11 cellular contexts compared by ENCODE assay signal in the genomic region with DNA sequence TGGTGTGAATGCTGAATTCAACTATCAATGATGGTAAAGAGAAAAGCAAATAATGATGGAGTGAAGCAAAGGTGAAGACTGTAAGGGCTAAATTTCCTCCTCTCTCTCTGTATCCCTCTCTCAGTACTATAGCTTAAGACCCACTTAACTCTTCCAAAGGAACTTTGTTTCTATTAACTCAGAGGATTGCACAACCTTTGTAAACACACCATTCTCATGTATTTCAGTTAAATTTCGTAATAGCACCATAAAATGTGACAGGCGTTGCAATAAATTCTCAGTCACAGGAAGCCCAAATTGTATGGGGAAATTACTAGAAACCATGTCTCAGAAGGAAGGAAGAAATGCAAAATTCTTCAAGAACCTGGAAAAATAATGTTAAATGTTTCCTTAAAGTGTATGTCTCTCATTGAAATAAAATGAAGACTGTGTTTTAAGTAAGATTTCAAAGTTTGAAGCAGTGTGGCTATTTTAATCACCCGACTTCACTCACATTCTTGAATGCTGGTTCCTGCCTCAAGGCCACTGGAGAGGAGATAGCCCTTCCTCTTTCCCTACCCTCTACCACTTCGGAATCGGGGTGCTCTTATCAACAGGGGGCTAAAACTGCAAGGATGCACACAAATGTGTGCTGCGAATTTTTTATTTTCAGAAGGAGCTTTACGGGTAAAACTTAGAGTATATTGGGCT.
DNase-seq lines count a peak whose midpoint lies in the region; ATAC-seq, FAIRE-seq and TF ChIP-seq lines count a peak whose summit lies in the region.
"Had no signal": no experiment of that assay in that cellular context is flagged by ENCODE, and none has a peak within 500 bp of the region (broad histone marks: within the 10 kb centered on the region; RNA-seq: fewer than 3 reads in every experiment).

No MANE protein-coding gene starts in this region.

- H3K9me3 ChIP-seq in A549 (no peaks in the 10 kb centered on the region), spleen (no peaks in the 10 kb centered on the region)
- H3K9me3 ChIP-seq: ovary, testis had no signal

- H3K36me3 ChIP-seq in spleen = no peaks in the 10 kb centered on the region
- H3K36me3 ChIP-seq: ovary had no signal

- no peaks in the 10 kb centered on the region for H3K36me3 Mint-ChIP-seq in HFFc6 (ENCODE audit: low read depth)

- H3K9me3 Mint-ChIP-seq in HFFc6 = no peaks in the 10 kb centered on the region

- intact Hi-C loops in spleen (cut with DNase I; ENCODE audit: low total_unique reads) = loop anchor here (5.0 kb wide), 1 partner anchor 1427 kb away; no protein-coding TSS in a partner anchor

- FAIRE-seq in A549 (lab: Jason Lieb, UNC) = no peak

- H3K4me1 ChIP-seq in A549 (peaks cover 22% of the 10 kb centered on the region), spleen (peaks cover 0 to 18% (median 12%) of the 10 kb centered on the region in 6 donors)
- H3K4me1 ChIP-seq: testis had no signal

- POLR2A ChIA-PET in A549 (lab: Yijun Ruan, JAX) = no interaction called here

- CTCF ChIA-PET in A549 (lab: Yijun Ruan, JAX) = interaction anchor here (0.9 to 4.5 kb wide), 20 partner anchors 9 to 1429 kb away, joined by 3 to 74 read pairs (median 11); no protein-coding TSS in a partner anchor

- WGBS in A549 (ENCODE audit: missing lambda C conversion rate) = 47% methylated on average over 7 of the region's 7 CpGs
- 22 to 41% (median 30%) methylated on average over 7 of the region's 7 CpGs for WGBS in spleen, 5 donors

- H3K4me1 Mint-ChIP-seq in HFFc6 (ENCODE audit: low read depth) = peaks cover 17% of the 10 kb centered on the region

- no peak overlapping the region for H3K4me3 ChIP-seq in A549
- no peak overlapping the region for H3K4me3 ChIP-seq in spleen
- H3K4me3 ChIP-seq: ovary, testis had no signal

- DNase-seq in A549 (ENCODE audit: low read depth in 1 of 2, low spot score in 1 of 2) (peak in 1 of 2 experiments; percentile 57), HFFc6 (peak; percentile 23), SIG-M5 (lab: John Stamatoyannopoulos, UW) (peak; percentile 93), iris pigment epithelial cell (ENCODE audit: low read depth) (peak; percentile 82), spleen (no peak), SW 1271 (lab: John Stamatoyannopoulos, UW) (no peak)

- H3K4me3 Mint-ChIP-seq in HFFc6 = no peak overlapping the region

- no peak overlapping the region for H3K27ac Mint-ChIP-seq in HFFc6

- TF ChIP-seq POLR2A in A549 (IDR thresholded peaks at IDR 0.05; ENCODE audit: low read length) (no peak), spleen (IDR thresholded peaks at IDR 0.05) (no peak)

- H3K27me3 ChIP-seq in spleen (replicated peaks in 1 of 7) = peaks cover 0 to 21% (median 0%) of the 10 kb centered on the region in 7 donors
- H3K27me3 ChIP-seq: ovary, testis had no signal

- H3K4me2 ChIP-seq in A549 = peak overlapping the region; percentile 55

- peaks cover 9% of the 10 kb centered on the region for H3K27me3 Mint-ChIP-seq in HFFc6 (ENCODE audit: insufficient read depth)

- ATAC-seq in A549 (peak; percentile 33 to 54; a peak in 4 of 6 replicates), HG03439 (IDR thresholded peaks at IDR 0.05; ENCODE audit: unreplicated experiment) (no peak), GM18520 (IDR thresholded peaks at IDR 0.05; ENCODE audit: unreplicated experiment) (no peak)

- H3K27ac ChIP-seq in A549 = peak overlapping the region; percentile 36 to 61; a peak in 3 of 6 replicates
- H3K27ac ChIP-seq in spleen = peak overlapping the region in 4 of 8 donors; percentile 3 to 42 (median 25)
- H3K27ac ChIP-seq: KMS-11, ovary, testis had no signal

- TF ChIP-seq RAD21 in A549 (conservative IDR thresholded peaks at IDR 0.05 in 1 of 2, IDR thresholded peaks at IDR 0.05 in 1 of 2) = 0 out of 5 replicates have a peak, but pooled peaks of 1 of the 2 experiments have one; percentile 33

- TF ChIP-seq CTCF in A549 (IDR thresholded peaks at IDR 0.05) (no peak), HFFc6 (IDR thresholded peaks at IDR 0.05) (no peak), spleen (IDR thresholded peaks at IDR 0.05 in 8 of 11, conservative IDR thresholded peaks at IDR 0.05 in 3 of 11) (no peak)

- TF ChIP-seq EP300 in A549 (IDR thresholded peaks at IDR 0.05) = peak in 1 of 2 experiments; percentile 61; a peak in 1 of 5 replicates

TF ChIP-seq in A549, 52 proteins besides CTCF, POLR2A, EP300 and RAD21:
- TF ChIP-seq NR3C1 (IDR thresholded peaks at IDR 0.05) = no peak
- TF ChIP-seq, protein P1, sequence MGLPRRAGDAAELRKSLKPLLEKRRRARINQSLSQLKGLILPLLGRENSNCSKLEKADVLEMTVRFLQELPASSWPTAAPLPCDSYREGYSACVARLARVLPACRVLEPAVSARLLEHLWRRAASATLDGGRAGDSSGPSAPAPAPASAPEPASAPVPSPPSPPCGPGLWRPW (IDR thresholded peaks at IDR 0.05) = peak; percentile 99
- no peak for TF ChIP-seq FOSB (CRISPR knock-in tag; IDR thresholded peaks at IDR 0.05)
- TF ChIP-seq ZSCAN20 (CRISPR knock-in tag; IDR thresholded peaks at IDR 0.05) = no peak
- TF ChIP-seq EHMT2 (IDR thresholded peaks at IDR 0.05; ENCODE audit: low read depth) = no peak
- no peak for TF ChIP-seq CHD2 (IDR thresholded peaks at IDR 0.05; ENCODE audit: low read length, partially characterized antibody)
- no peak for TF ChIP-seq MYC (IDR thresholded peaks at IDR 0.05; ENCODE audit: borderline replicate concordance, low read length)
- no peak for TF ChIP-seq CHD4 (IDR thresholded peaks at IDR 0.05; ENCODE audit: borderline replicate concordance)
- no peak for TF ChIP-seq HEYL (CRISPR knock-in tag; IDR thresholded peaks at IDR 0.05)
- TF ChIP-seq HDAC2 (IDR thresholded peaks at IDR 0.05) = no peak
- no peak for TF ChIP-seq MAFK (IDR thresholded peaks at IDR 0.05; ENCODE audit: partially characterized antibody)
- TF ChIP-seq NPAS2 (CRISPR knock-in tag; IDR thresholded peaks at IDR 0.05; ENCODE audit: borderline replicate concordance) = no peak
- TF ChIP-seq FOSL2 (IDR thresholded peaks at IDR 0.05) = no peak
- TF ChIP-seq FOSL2 (CRISPR knock-in tag; IDR thresholded peaks at IDR 0.05) = no peak
- TF ChIP-seq JUNB (IDR thresholded peaks at IDR 0.05) = 0 out of 2 replicates have a peak, but pooled peaks have one; percentile 46
- peak; percentile 29 to 64; a peak in 1 of 5 replicates for TF ChIP-seq JUN (IDR thresholded peaks at IDR 0.05)
- no peak for TF ChIP-seq TP53 (CRISPR knock-in tag; IDR thresholded peaks at IDR 0.05)
- no peak for TF ChIP-seq MAZ (IDR thresholded peaks at IDR 0.05; ENCODE audit: borderline replicate concordance, low read depth, low read length)
- no peak for TF ChIP-seq ESRRA (IDR thresholded peaks at IDR 0.05; ENCODE audit: borderline replicate concordance, low read length)
- peak; percentile 49; the same call in 2 of the 3 replicates for TF ChIP-seq SMC3 (IDR thresholded peaks at IDR 0.05)
- no peak for TF ChIP-seq RARB (CRISPR knock-in tag; IDR thresholded peaks at IDR 0.05)
- TF ChIP-seq, protein P2, sequence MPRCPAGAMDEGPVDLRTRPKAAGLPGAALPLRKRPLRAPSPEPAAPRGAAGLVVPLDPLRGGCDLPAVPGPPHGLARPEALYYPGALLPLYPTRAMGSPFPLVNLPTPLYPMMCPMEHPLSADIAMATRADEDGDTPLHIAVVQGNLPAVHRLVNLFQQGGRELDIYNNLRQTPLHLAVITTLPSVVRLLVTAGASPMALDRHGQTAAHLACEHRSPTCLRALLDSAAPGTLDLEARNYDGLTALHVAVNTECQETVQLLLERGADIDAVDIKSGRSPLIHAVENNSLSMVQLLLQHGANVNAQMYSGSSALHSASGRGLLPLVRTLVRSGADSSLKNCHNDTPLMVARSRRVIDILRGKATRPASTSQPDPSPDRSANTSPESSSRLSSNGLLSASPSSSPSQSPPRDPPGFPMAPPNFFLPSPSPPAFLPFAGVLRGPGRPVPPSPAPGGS (IDR thresholded peaks at IDR 0.05) = peak; percentile 90; the same call in 2 of the 3 replicates
- TF ChIP-seq, protein P3, sequence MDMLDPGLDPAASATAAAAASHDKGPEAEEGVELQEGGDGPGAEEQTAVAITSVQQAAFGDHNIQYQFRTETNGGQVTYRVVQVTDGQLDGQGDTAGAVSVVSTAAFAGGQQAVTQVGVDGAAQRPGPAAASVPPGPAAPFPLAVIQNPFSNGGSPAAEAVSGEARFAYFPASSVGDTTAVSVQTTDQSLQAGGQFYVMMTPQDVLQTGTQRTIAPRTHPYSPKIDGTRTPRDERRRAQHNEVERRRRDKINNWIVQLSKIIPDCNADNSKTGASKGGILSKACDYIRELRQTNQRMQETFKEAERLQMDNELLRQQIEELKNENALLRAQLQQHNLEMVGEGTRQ (IDR thresholded peaks at IDR 0.05) = no peak
- TF ChIP-seq CEBPB (IDR thresholded peaks at IDR 0.05) = peak; percentile 98 to 100

Comparison
In these comparisons a context has a peak if more than half of its experiments do, and no peak if none do; other contexts are left out.
1. ATAC-seq: peak in A549 (2 of 2); none in HG03439 (single experiment) and GM18520 (single experiment).
2. DNase-seq: peak in HFFc6 (single experiment), SIG-M5 (single experiment) and iris pigment epithelial cell (single experiment); none in spleen (single experiment) and SW 1271 (0 of 2).